ENCODE assay signal across 1 cellular context in the genomic region with DNA sequence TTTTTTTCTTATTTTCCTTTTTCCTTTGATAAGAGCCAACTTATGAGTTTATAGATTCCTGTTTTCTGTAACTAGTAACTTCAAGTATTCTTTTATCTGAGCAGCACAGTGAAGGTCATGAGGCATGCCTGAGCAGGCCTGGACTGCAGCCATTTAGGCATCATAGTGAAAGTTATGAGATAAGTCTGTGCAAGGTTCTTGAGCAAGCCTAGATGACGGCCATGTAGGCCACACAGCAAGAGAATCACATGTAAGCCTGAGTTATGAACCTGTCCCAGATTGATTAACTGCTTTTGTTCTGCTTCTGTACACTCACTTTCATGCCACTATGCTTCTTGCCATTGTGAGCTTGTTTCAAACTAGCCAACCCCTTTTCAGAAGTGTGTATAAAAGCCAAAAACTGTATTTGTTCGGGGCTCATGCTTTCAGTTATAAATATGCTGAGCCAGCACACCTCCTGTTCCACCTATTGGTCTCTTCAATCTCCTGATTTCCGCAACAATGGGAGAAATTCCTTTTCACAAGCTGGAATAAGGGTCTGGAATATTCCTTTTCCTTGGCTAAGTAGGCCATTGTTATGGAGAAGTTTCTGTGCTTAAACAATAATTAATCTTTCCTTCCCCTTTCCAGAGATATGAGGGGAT.
TF ChIP-seq lines count a peak whose summit lies in the region.

No MANE protein-coding gene starts in this region.

TF ChIP-seq in K562, 482 proteins besides CTCF, POLR2A, EP300 and RAD21 (continued from another document):
- no peak for TF ChIP-seq YY1 (IDR thresholded peaks at IDR 0.05; ENCODE audit: borderline replicate concordance in 1 of 3, control insufficient read depth in 1 of 3, extremely low read depth in 1 of 3, insufficient read depth in 3 of 3, insufficient read length in 1 of 3, insufficient replicate concordance in 2 of 3, low read depth in 1 of 3, low read length in 2 of 3)
- TF ChIP-seq, protein P1, sequence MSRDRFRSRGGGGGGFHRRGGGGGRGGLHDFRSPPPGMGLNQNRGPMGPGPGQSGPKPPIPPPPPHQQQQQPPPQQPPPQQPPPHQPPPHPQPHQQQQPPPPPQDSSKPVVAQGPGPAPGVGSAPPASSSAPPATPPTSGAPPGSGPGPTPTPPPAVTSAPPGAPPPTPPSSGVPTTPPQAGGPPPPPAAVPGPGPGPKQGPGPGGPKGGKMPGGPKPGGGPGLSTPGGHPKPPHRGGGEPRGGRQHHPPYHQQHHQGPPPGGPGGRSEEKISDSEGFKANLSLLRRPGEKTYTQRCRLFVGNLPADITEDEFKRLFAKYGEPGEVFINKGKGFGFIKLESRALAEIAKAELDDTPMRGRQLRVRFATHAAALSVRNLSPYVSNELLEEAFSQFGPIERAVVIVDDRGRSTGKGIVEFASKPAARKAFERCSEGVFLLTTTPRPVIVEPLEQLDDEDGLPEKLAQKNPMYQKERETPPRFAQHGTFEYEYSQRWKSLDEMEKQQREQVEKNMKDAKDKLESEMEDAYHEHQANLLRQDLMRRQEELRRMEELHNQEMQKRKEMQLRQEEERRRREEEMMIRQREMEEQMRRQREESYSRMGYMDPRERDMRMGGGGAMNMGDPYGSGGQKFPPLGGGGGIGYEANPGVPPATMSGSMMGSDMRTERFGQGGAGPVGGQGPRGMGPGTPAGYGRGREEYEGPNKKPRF (IDR thresholded peaks at IDR 0.05; ENCODE audit: low read depth, low read length) = no peak
- no peak for TF ChIP-seq CREM (IDR thresholded peaks at IDR 0.05; ENCODE audit: low read depth)
- TF ChIP-seq, protein P2, sequence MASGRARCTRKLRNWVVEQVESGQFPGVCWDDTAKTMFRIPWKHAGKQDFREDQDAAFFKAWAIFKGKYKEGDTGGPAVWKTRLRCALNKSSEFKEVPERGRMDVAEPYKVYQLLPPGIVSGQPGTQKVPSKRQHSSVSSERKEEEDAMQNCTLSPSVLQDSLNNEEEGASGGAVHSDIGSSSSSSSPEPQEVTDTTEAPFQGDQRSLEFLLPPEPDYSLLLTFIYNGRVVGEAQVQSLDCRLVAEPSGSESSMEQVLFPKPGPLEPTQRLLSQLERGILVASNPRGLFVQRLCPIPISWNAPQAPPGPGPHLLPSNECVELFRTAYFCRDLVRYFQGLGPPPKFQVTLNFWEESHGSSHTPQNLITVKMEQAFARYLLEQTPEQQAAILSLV (tag; IDR thresholded peaks at IDR 0.05) = no peak
- TF ChIP-seq BCOR (IDR thresholded peaks at IDR 0.05) = no peak
- TF ChIP-seq POLR2H (tag; IDR thresholded peaks at IDR 0.05; ENCODE audit: low read depth) = no peak
- TF ChIP-seq TBP (optimal IDR thresholded peaks at IDR 0.05; ENCODE audit: low read depth, low read length) = no peak
- TF ChIP-seq CSDE1 (IDR thresholded peaks at IDR 0.05) = no peak
